Comparison of ENCODE assay signal across 12 cellular contexts in the genomic region with DNA sequence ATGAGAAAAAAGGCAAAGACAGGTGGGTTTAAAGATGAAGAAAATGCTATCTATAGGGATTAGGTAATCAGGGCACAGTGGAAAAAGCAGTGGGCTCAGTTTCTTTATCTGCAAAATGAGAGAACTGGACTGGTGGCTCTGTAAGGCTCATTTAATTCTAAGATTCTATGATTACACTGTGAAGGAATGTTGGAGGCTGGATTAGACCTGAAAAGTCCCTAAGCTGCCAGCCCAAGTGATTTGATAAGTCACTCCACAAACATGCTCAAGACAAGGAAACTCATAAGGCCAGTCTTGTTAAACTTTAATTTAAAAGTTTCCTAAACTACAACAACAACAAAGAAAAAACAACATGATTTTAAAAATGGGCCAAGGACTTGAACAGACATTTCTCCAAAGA.
DNase-seq lines count a peak whose midpoint lies in the region; ATAC-seq and TF ChIP-seq lines count a peak whose summit lies in the region.
"Had no signal": no experiment of that assay in that cellular context is flagged by ENCODE, and none has a peak within 500 bp of the region (broad histone marks: within the 10 kb centered on the region; RNA-seq: fewer than 3 reads in every experiment).

No MANE protein-coding gene starts in this region.

- peaks cover 46 to 56% of the 10 kb centered on the region in 2 donors for H3K4me1 Mint-ChIP-seq in natural killer cell

- peaks cover 25% of the 10 kb centered on the region for H3F3A ChIP-seq in PC-3 (ENCODE audit: low read length, unreplicated experiment)

- ATAC-seq in PC-3 (peak; percentile 65), natural killer cell (no peak), GM21381 (IDR thresholded peaks at IDR 0.05; ENCODE audit: unreplicated experiment) (no peak), GM19351 (IDR thresholded peaks at IDR 0.05; ENCODE audit: unreplicated experiment) (no peak), GM18861 (IDR thresholded peaks at IDR 0.05; ENCODE audit: unreplicated experiment) (no peak)
- ATAC-seq: T-cell had no signal

- POLR2A ChIA-PET in AG04449 (lab: Yijun Ruan, JAX): interaction anchor here (1.0 kb wide), 1 partner anchor 98 kb away, joined by 4 read pairs; a partner anchor contains a TSS
- POLR2A ChIA-PET in PC-3 (lab: Charles Lee; ENCODE audit: unreplicated experiment): interaction anchor here (0.6 to 0.7 kb wide), 2 partner anchors 102 to 801 kb away, joined by 3 read pairs; no protein-coding TSS in a partner anchor

- peak overlapping the region; percentile 72 for H3K9ac ChIP-seq in PC-3 (ENCODE audit: low read length)
- H3K9ac ChIP-seq: BLaER1 treated with 17β-estradiol and CSF1 and Interleukin-3, amounts not matched to agents 10 nM and 100 nM had no signal

- H3K9me3 ChIP-seq in PC-3 (ENCODE audit: low read length): no peaks in the 10 kb centered on the region
- no peaks in the 10 kb centered on the region for H3K9me3 ChIP-seq in BE2C
- H3K9me3 ChIP-seq: BLaER1 treated with 17β-estradiol and CSF1 and Interleukin-3, amounts not matched to agents 10 nM and 100 nM; testis had no signal

- H3K36me3 ChIP-seq in PC-3 (ENCODE audit: low read depth, low read length): peaks cover 11% of the 10 kb centered on the region; the same call in 1 of the 2 replicates
- no peaks in the 10 kb centered on the region for H3K36me3 ChIP-seq in BE2C

- peak overlapping the region; percentile 94 for H3K27ac ChIP-seq in PC-3 (ENCODE audit: low read length)
- H3K27ac ChIP-seq in epithelial cell of prostate: peak overlapping the region; percentile 86
- H3K27ac ChIP-seq: BLaER1 treated with 17β-estradiol and CSF1 and Interleukin-3, amounts not matched to agents 10 nM and 100 nM; testis had no signal

- DNase-seq in AG04449 (ENCODE audit: low read depth, low spot score): peak; percentile 81
- DNase-seq in PC-3: peak; percentile 93
- DNase-seq in epithelial cell of prostate (ENCODE audit: low read depth, low spot score): peak; percentile 43
- DNase-seq in natural killer cell: no peak
- no peak for DNase-seq in BE2C
- DNase-seq: activated T-cell treated with anti-CD3 and anti-CD28 coated beads, Interleukin-2, amount 50 U/mL, for 1 hour; T-cell; testis had no signal

- no peaks in the 10 kb centered on the region for H3K9me2 ChIP-seq in PC-3 (replicated peaks; ENCODE audit: low read length)

- H3K27me3 ChIP-seq in PC-3 (ENCODE audit: low read length) (no peaks in the 10 kb centered on the region), BE2C (no peaks in the 10 kb centered on the region)
- H3K27me3 ChIP-seq: BLaER1 treated with 17β-estradiol and CSF1 and Interleukin-3, amounts not matched to agents 10 nM and 100 nM; testis had no signal

- H2AFZ ChIP-seq in PC-3 (ENCODE audit: low read length): no peak overlapping the region

- peaks cover 11% of the 10 kb centered on the region; the same call in 1 of the 2 replicates for H3K79me2 ChIP-seq in PC-3 (ENCODE audit: low read length)

- H4K20me1 ChIP-seq in PC-3 (ENCODE audit: low read length): no peaks in the 10 kb centered on the region

- no TSS peak for BruUV-seq in PC-3 (replicated peaks; lab: Mats Ljungman, UMichigan)

- H3K9me3 Mint-ChIP-seq in natural killer cell: no peaks in the 10 kb centered on the region
- H3K9me3 Mint-ChIP-seq: T-cell had no signal

- peaks cover 52% of the 10 kb centered on the region for H3K4me1 ChIP-seq in PC-3 (ENCODE audit: insufficient read depth, low read length)
- H3K4me1 ChIP-seq in BE2C: peaks cover 4% of the 10 kb centered on the region
- H3K4me1 ChIP-seq: testis had no signal

- peak overlapping the region; percentile 76 for H3K4me2 ChIP-seq in PC-3 (ENCODE audit: low read length)
- H3K4me2 ChIP-seq: BLaER1 treated with 17β-estradiol and CSF1 and Interleukin-3, amounts not matched to agents 10 nM and 100 nM had no signal

- peaks cover 5% of the 10 kb centered on the region for H3K36me3 Mint-ChIP-seq in natural killer cell

- H3K27ac Mint-ChIP-seq in natural killer cell: peak overlapping the region; percentile 2 to 46

- CTCF ChIA-PET in AG04449 (lab: Yijun Ruan, JAX): interaction anchor here (0.9 to 2.3 kb wide), 3 partner anchors 12 to 29 kb away, joined by 3 to 6 read pairs (median 5); no protein-coding TSS in a partner anchor
- CTCF ChIA-PET in PC-3 (lab: Charles Lee): no interaction called here

- H3K27me3 Mint-ChIP-seq in natural killer cell (ENCODE audit: low read depth in 2 of 2): no peaks in the 10 kb centered on the region
- H3K27me3 Mint-ChIP-seq: T-cell had no signal

- H3K4me3 Mint-ChIP-seq in natural killer cell: no peak overlapping the region
- H3K4me3 Mint-ChIP-seq: T-cell had no signal

- no peak overlapping the region for H3K4me3 ChIP-seq in AG04449 (ENCODE audit: low read depth, low read length)
- H3K4me3 ChIP-seq in PC-3 (ENCODE audit: low read length): peak overlapping the region; percentile 50; the same call in 1 of the 2 replicates
- H3K4me3 ChIP-seq in BE2C (ENCODE audit: low read depth, low read length): no peak overlapping the region
- H3K4me3 ChIP-seq: BLaER1 treated with 17β-estradiol and CSF1 and Interleukin-3, amounts not matched to agents 10 nM and 100 nM; testis had no signal

- TF ChIP-seq CTCF in AG04449 (IDR thresholded peaks at IDR 0.05; ENCODE audit: insufficient read depth, low read length, missing control alignments): no peak
- TF ChIP-seq CTCF in PC-3 (conservative IDR thresholded peaks at IDR 0.05; ENCODE audit: low read depth, low read length): no peak
- TF ChIP-seq CTCF in natural killer cell (IDR thresholded peaks at IDR 0.05): no peak
- no peak for TF ChIP-seq CTCF in BE2C (IDR thresholded peaks at IDR 0.05; ENCODE audit: low read depth, low read length)

- intact Hi-C loops in PC-3 (cut with micrococcal nuclease): loop anchor here (2.0 kb wide), 1 partner anchor 63 kb away; no protein-coding TSS in a partner anchor
- intact Hi-C loops in natural killer cell (cut with micrococcal nuclease): no loop called here

Comparison
In these comparisons a context has a peak if more than half of its experiments do, and no peak if none do; other contexts are left out.
1. DNase-seq: peak in AG04449 (single experiment), PC-3 (single experiment) and epithelial cell of prostate (single experiment); none in natural killer cell (single experiment) and BE2C (single experiment).